ENCODE assay signal across 9 cellular contexts in the genomic region with DNA sequence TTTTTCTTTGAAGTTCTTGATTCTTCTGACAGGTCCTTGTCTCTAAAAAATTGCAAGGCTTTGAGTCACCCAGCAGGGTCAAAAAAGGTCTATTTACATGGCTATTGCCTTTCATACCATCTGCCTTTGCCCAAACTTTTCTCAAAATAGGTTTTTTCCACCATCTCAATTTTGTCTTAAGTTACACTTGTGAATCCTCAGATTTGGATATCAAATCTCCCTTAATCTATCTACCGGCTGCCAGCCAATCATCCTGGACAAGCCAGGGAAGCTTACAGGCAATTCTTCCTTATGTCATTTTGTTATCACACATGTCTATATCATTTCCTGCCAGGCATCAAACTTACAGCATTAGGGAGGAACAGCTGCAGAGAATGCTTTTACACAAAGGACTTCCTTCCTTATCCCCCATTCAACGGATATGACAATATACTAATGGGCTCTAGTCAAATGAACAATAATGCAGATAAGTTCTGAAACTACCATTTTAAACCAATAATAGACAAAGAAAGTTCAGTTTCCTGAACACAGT.
DNase-seq lines count a peak whose midpoint lies in the region; ATAC-seq and TF ChIP-seq lines count a peak whose summit lies in the region.
"Had no signal": no experiment of that assay in that cellular context is flagged by ENCODE, and none has a peak within 500 bp of the region (broad histone marks: within the 10 kb centered on the region; RNA-seq: fewer than 3 reads in every experiment).

No MANE protein-coding gene starts in this region.

- no peaks in the 10 kb centered on the region for H3K9me3 ChIP-seq in psoas muscle

- DNase-seq in GM12865 (ENCODE audit: low read depth) (peak; percentile 69), NCI-H524 (lab: John Stamatoyannopoulos, UW) (peak; percentile 91 to 98), dermis blood vessel endothelial cell (peak; percentile 96), psoas muscle (no peak), NK-92 (lab: John Stamatoyannopoulos, UW; ENCODE audit: unreplicated experiment) (no peak), amygdala (lab: John Stamatoyannopoulos, UW) (no peak)
- DNase-seq: KG1 had no signal

- intact Hi-C loops in psoas muscle (cut with DNase I) = no loop called here

- no peaks in the 10 kb centered on the region for H3K27me3 ChIP-seq in psoas muscle (ENCODE audit: insufficient read depth in 3 of 3, low read length in 2 of 3)

- ATAC-seq in psoas muscle (no peak), HG02885 (IDR thresholded peaks at IDR 0.05; ENCODE audit: poor library complexity, unreplicated experiment) (no peak), GM21786 (IDR thresholded peaks at IDR 0.05; ENCODE audit: unreplicated experiment) (no peak)

- H3K36me3 ChIP-seq in psoas muscle (ENCODE audit: insufficient read depth in 1 of 2, low read depth in 1 of 2) = peaks cover 0 to 5% of the 10 kb centered on the region in 2 donors

- 4 to 12% (median 7%) methylated on average over 2 of the region's 2 CpGs for WGBS in psoas muscle, 3 donors

- peak overlapping the region; percentile 57 for H3K27ac ChIP-seq in psoas muscle

- H3K4me1 ChIP-seq in psoas muscle = peaks cover 43% of the 10 kb centered on the region

- TF ChIP-seq CTCF in GM12865 (IDR thresholded peaks at IDR 0.05; ENCODE audit: insufficient read depth, low read depth, low read length, missing control alignments) = no peak
- TF ChIP-seq CTCF in psoas muscle (IDR thresholded peaks at IDR 0.05) = no peak

- H3K4me3 ChIP-seq in GM12865 (ENCODE audit: low read depth, low read length) (peak overlapping the region; percentile 18; the same call in 1 of the 2 replicates), psoas muscle (no peak overlapping the region)

Comparison
In these comparisons a context has a peak if more than half of its experiments do, and no peak if none do; other contexts are left out.
1. DNase-seq: peak in GM12865 (single experiment), NCI-H524 (2 of 2) and dermis blood vessel endothelial cell (single experiment); none in psoas muscle (0 of 2), NK-92 (single experiment) and amygdala (0 of 56).